In the genomic region with DNA sequence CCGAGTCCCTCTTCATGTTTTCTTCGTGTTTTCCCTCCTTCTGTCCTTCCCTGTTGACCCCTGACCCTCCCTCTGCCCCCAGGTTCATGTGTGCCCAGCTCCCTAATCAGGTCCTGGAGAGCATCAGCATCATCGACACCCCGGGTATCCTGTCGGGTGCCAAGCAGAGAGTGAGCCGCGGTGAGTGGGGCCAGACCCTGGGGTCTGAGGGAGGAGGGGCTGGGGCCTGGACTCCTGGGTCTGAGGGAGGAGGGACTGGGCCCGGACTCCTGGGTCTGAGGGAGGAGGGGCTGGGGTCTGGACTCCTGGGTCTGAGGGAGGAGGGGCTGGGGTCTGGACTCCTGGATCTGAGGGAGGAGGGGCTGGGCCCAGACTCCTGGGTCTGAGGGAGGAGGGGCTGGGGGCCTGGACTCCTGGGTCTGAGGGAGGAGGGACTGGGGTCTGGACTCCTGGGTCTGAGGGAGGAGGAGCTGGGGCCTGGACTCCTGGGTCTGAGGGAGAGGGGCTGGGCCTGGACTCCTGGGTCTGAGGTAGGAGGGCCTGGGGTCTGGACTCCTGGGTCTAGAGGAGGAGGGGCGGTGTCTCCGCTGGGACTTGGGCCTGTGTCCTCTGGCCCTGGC, we compare ENCODE assay signal across 8 cellular contexts. TPM values are rescaled to one million over a fixed set of nuclear protein-coding genes. Genes with fewer than 3 reads are reported as not detected.
DNase-seq lines count a peak whose midpoint lies in the region; ATAC-seq, FAIRE-seq and TF ChIP-seq lines count a peak whose summit lies in the region.
"Not testable (repeated sequence)": the region's sequence is repeated elsewhere in the genome, so short reads cannot be mapped to it uniquely, and the experiment has no call there.

No MANE protein-coding gene starts in this region.

- not testable (repeated sequence) for H3K9me3 ChIP-seq in A549; MG63; K562 (replicated peaks; ENCODE audit: control insufficient read depth, insufficient read depth, low read depth, low read length); endodermal cell (ENCODE audit: control insufficient read depth, low read length); heart left ventricle; mesodermal cell (ENCODE audit: control insufficient read depth, low read length); psoas muscle; thoracic aorta

- not testable (repeated sequence) for BruUV-seq in K562 (replicated peaks; lab: Mats Ljungman, UMichigan)

- peaks cover 22% of the 10 kb centered on the region for H3K9me3 Mint-ChIP-seq in endodermal cell

- not testable (repeated sequence) for TF ChIP-seq RAD21 in A549 (conservative IDR thresholded peaks at IDR 0.05 in 1 of 2, IDR thresholded peaks at IDR 0.05 in 1 of 2); K562 (CRISPR knock-in tag; conservative IDR thresholded peaks at IDR 0.05 in 1 of 2, IDR thresholded peaks at IDR 0.05 in 1 of 2)

- not testable (repeated sequence) for H2AFZ ChIP-seq in K562 (ENCODE audit: low read depth, low read length)

- WGBS in A549 (ENCODE audit: missing lambda C conversion rate), result 75% methylated on average over 9 of the region's 10 CpGs
- 87% methylated on average over 9 of the region's 10 CpGs for WGBS in K562 (ENCODE audit: insufficient coverage, low coverage, missing lambda C conversion rate)
- WGBS in endodermal cell (ENCODE audit: insufficient coverage in 1 of 2, insufficient read length in 1 of 2), 2 experiments, result 88 to 100% methylated on average over 1 to 10 of the region's 10 CpGs
- 32 to 51% (median 45%) methylated on average over 7 to 10 of the region's 10 CpGs for WGBS in heart left ventricle, 4 donors
- 94 to 100% methylated on average over 4 to 8 of the region's 10 CpGs for WGBS in mesodermal cell (ENCODE audit: insufficient coverage in 2 of 2), 2 experiments
- WGBS in psoas muscle, 3 donors, result 17 to 38% (median 22%) methylated on average over 10 of the region's 10 CpGs

- H3K4me3 ChIP-seq in A549 (peak overlapping the region; percentile 17; the same call in 2 of the 3 replicates), MG63 (peak overlapping the region; percentile 7), heart left ventricle (peak overlapping the region in 10 of 12 donors; percentile 10 to 45 (median 30)), psoas muscle (peak overlapping the region; percentile 41), thoracic aorta (peak overlapping the region; percentile 64)
- H3K4me3 ChIP-seq in K562; endodermal cell (ENCODE audit: low read length); mesodermal cell (ENCODE audit: extremely low read depth, insufficient read depth, low read length, poor library complexity, severe bottlenecking): not testable (repeated sequence)

- 0 out of 2 replicates have a peak, but pooled peaks have one; percentile 9 for TF ChIP-seq POLR2A in A549 (IDR thresholded peaks at IDR 0.05; ENCODE audit: low read length)
- TF ChIP-seq POLR2A in K562 (conservative IDR thresholded peaks at IDR 0.05); heart left ventricle (IDR thresholded peaks at IDR 0.05): not testable (repeated sequence)

- peak overlapping the region; percentile 96 to 99 for H3K27ac ChIP-seq in A549
- not testable (repeated sequence) for H3K27ac ChIP-seq in K562 (ENCODE audit: extremely low read depth, low read depth, low read length)
- H3K27ac ChIP-seq in endodermal cell (ENCODE audit: low read depth, low read length), result peak overlapping the region; percentile 66
- H3K27ac ChIP-seq in heart left ventricle, result peak overlapping the region; percentile 73 to 95 (median 86)
- H3K27ac ChIP-seq in mesodermal cell (ENCODE audit: low read depth, low read length, severe bottlenecking), result peak overlapping the region; percentile 87
- H3K27ac ChIP-seq in psoas muscle, result peak overlapping the region; percentile 68
- peak overlapping the region; percentile 88 to 89 for H3K27ac ChIP-seq in thoracic aorta

- H3K27me3 ChIP-seq in MG63; K562 (ENCODE audit: control insufficient read depth in 2 of 2, insufficient read depth in 2 of 2, low read length in 2 of 2); endodermal cell (ENCODE audit: control insufficient read depth, insufficient read depth, low read length, poor library complexity, severe bottlenecking); heart left ventricle; thoracic aorta (replicated peaks; ENCODE audit: insufficient read depth): not testable (repeated sequence)
- H3K27me3 ChIP-seq in psoas muscle (ENCODE audit: insufficient read depth in 3 of 3, low read length in 2 of 3), result peaks cover 0 to 44% (median 17%) of the 10 kb centered on the region in 3 donors

- H3K9me1 ChIP-seq in K562 (ENCODE audit: control insufficient read depth, insufficient read depth, low read length), result not testable (repeated sequence)

- H3K4me3 Mint-ChIP-seq in endodermal cell, result not testable (repeated sequence)

- TF ChIP-seq CTCF in A549 (IDR thresholded peaks at IDR 0.05); K562 (IDR thresholded peaks at IDR 0.05 in 2 of 3, conservative IDR thresholded peaks at IDR 0.05 in 1 of 3; ENCODE audit: insufficient read depth in 2 of 3, low read depth in 1 of 3, low read length in 3 of 3); endodermal cell (conservative IDR thresholded peaks at IDR 0.05); heart left ventricle (IDR thresholded peaks at IDR 0.05); psoas muscle (IDR thresholded peaks at IDR 0.05); thoracic aorta (IDR thresholded peaks at IDR 0.05): not testable (repeated sequence)

- H3K79me2 ChIP-seq in K562 (ENCODE audit: control insufficient read depth, insufficient read depth, low read length), result peaks cover 20% of the 10 kb centered on the region

- POLR2A ChIA-PET in A549 (lab: Yijun Ruan, JAX), result interaction anchor here (0.6 to 1.3 kb wide), 5 partner anchors 11 to 88 kb away, joined by 3 to 8 read pairs (median 5); partner anchors contain the start of gene NOP53
- POLR2A ChIA-PET in K562 (lab: Yijun Ruan, JAX), result interaction anchor here (0.6 to 1.1 kb wide), 2 partner anchors 14 to 24 kb away, joined by 3 read pairs; no protein-coding TSS in a partner anchor

- peak overlapping the region; percentile 81 for H3K4me2 ChIP-seq in A549
- not testable (repeated sequence) for H3K4me2 ChIP-seq in K562 (ENCODE audit: insufficient read depth, low read length)

- H3K4me1 Mint-ChIP-seq in endodermal cell, result not testable (repeated sequence)

- H3K36me3 ChIP-seq in MG63, result peaks cover 72% of the 10 kb centered on the region
- peaks cover 20% of the 10 kb centered on the region; the same call in 2 of the 3 replicates for H3K36me3 ChIP-seq in K562 (ENCODE audit: control insufficient read depth, insufficient read depth, low read length)
- H3K36me3 ChIP-seq in endodermal cell (ENCODE audit: control insufficient read depth, insufficient read depth, low read length), result not testable (repeated sequence)
- H3K36me3 ChIP-seq in heart left ventricle, result peaks cover 0 to 44% (median 10%) of the 10 kb centered on the region in 9 donors
- H3K36me3 ChIP-seq in mesodermal cell (ENCODE audit: control insufficient read depth, insufficient read depth, low read length), result peaks cover 48% of the 10 kb centered on the region
- H3K36me3 ChIP-seq in psoas muscle (ENCODE audit: insufficient read depth in 1 of 2, low read depth in 1 of 2), result peaks cover 0 to 11% of the 10 kb centered on the region in 2 donors
- peaks cover 16% of the 10 kb centered on the region for H3K36me3 ChIP-seq in thoracic aorta

- H4K20me1 ChIP-seq in K562 (replicated peaks; ENCODE audit: control insufficient read depth, insufficient read depth, low read length), result not testable (repeated sequence)

- intact Hi-C loops in K562 (cut with micrococcal nuclease); psoas muscle (cut with DNase I): not testable (repeated sequence)
- intact Hi-C loops in heart left ventricle (cut with DNase I), result loop anchor here in 3 of 10 donors (1.0 to 10.0 kb wide), 3 partner anchors 11 to 66 kb away; no protein-coding TSS in a partner anchor

- not testable (repeated sequence) for H3K27ac Mint-ChIP-seq in endodermal cell

- H3K36me3 Mint-ChIP-seq in endodermal cell (ENCODE audit: low read depth), result not testable (repeated sequence)

- not testable (repeated sequence) for DNase-seq in A549 (ENCODE audit: low read depth in 1 of 2, low spot score in 1 of 2); MG63; K562 (ENCODE audit: extremely low read depth in 1 of 4, low spot score in 3 of 4); endodermal cell; heart left ventricle; psoas muscle; thoracic aorta (ENCODE audit: low spot score)

- CTCF ChIA-PET in A549 (lab: Yijun Ruan, JAX), result interaction anchor here (0.7 to 23.3 kb wide), 6 partner anchors 17 to 282 kb away, joined by 3 to 1389 read pairs (median 10); partner anchors contain the start of gene NOP53
- CTCF ChIA-PET in K562 (lab: Yijun Ruan, JAX; ENCODE audit: low intra/inter-chr PET ratio), result not testable (repeated sequence)

- H3K9ac ChIP-seq in K562 (ENCODE audit: insufficient read depth in 1 of 2, low read depth in 2 of 2, low read length in 2 of 2), result peak overlapping the region in 1 of 2 experiments; percentile 80; a peak in 2 of 4 replicates
- H3K9ac ChIP-seq in endodermal cell (ENCODE audit: extremely low read depth, low read length, poor library complexity, severe bottlenecking), result not testable (repeated sequence)

- TF ChIP-seq EP300 in A549 (IDR thresholded peaks at IDR 0.05); K562 (IDR thresholded peaks at IDR 0.05; ENCODE audit: low read length): not testable (repeated sequence)

- peaks cover 51% of the 10 kb centered on the region for H3K4me1 ChIP-seq in A549
- peaks cover 19 to 43% of the 10 kb centered on the region in 2 experiments for H3K4me1 ChIP-seq in K562 (replicated peaks in 1 of 2; ENCODE audit: control insufficient read depth in 2 of 2, insufficient read depth in 2 of 2, low read length in 2 of 2)
- not testable (repeated sequence) for H3K4me1 ChIP-seq in endodermal cell (ENCODE audit: control insufficient read depth, insufficient read depth, low read length); psoas muscle
- peaks cover 0 to 88% (median 49%) of the 10 kb centered on the region in 12 donors for H3K4me1 ChIP-seq in heart left ventricle
- peaks cover 38% of the 10 kb centered on the region for H3K4me1 ChIP-seq in mesodermal cell (ENCODE audit: control insufficient read depth, insufficient read depth, low read length, poor library complexity, severe bottlenecking)
- H3K4me1 ChIP-seq in thoracic aorta (ENCODE audit: control insufficient read depth in 1 of 2, low read depth in 2 of 2), result peaks cover 40 to 80% of the 10 kb centered on the region in 2 donors

- not testable (repeated sequence) for ATAC-seq in A549; K562; heart left ventricle; psoas muscle; thoracic aorta (ENCODE audit: insufficient number of reproducible peaks, low FRiP score, low read depth)

- peaks cover 20% of the 10 kb centered on the region for H3K27me3 Mint-ChIP-seq in endodermal cell (ENCODE audit: insufficient read depth)

- in situ Hi-C loops in K562 (cut with MboI), result not testable (repeated sequence)

- FAIRE-seq in A549 (lab: Jason Lieb, UNC); K562 (lab: Jason Lieb, UNC): not testable (repeated sequence)

RNA-seq across cellular contexts. Expression of gene EHD2, which starts 5.3 kb away (rescaled TPM):
- polyA plus RNA-seq in A549 (2011; rRNA removed) (32.3 and 36.9 TPM in 2 replicates), A549 (2017; fragmentation: RNase III; extraction: RNeasy Plus Mini Kit Qiagen cat#74134 plus additional on column Dnase treatment) (93.8 to 112 TPM (median 105 TPM) in 3 replicates), K562 (2011; rRNA removed) (3.0 and 9.6 TPM in 2 replicates), K562 (2014; fragmentation: Illumina TruSeq; extraction: Trizol) (14.7 and 15.3 TPM in 2 replicates), K562 (2014; fragmentation: Nextera tagmentation; extraction: Ambion mirVana) (1 to 10 TPM; 1.7 to 2.1 TPM), K562 (2014; rRNA removed) (7.5 and 9.0 TPM in 2 replicates), heart left ventricle (10 to 100 TPM; 30.6 to 52.7 TPM), psoas muscle (10 to 100 TPM; 14.7 to 25.1 (median 19.5) TPM)
- polyA plus RNA-seq in A549 (2012; cell fraction: cytosol; rRNA removed), result 44.9 and 64.2 TPM in 2 replicates
- 81.9 and 84.0 TPM in 2 replicates for polyA plus RNA-seq in A549 (2012; cell fraction: nucleus; rRNA removed)
- polyA minus RNA-seq in A549 (2011; rRNA and poly(A)+ RNA removed), result 31.1 and 39.1 TPM in 2 replicates
- total RNA-seq in MG63 (2014; rRNA removed; shearing (Covaris generic); ENCODE audit: low replicate concordance), result 15.7 and 25.4 TPM in 2 replicates
- total RNA-seq in K562 (2011; cell fraction: chromatin; rRNA removed; ENCODE audit: low replicate concordance), result 11.5 and 24.1 TPM in 2 replicates
- total RNA-seq in K562 (2011; cell fraction: nucleolus; rRNA removed), result 15.1 and 17.2 TPM in 2 replicates
- 13.1 and 17.8 TPM in 2 replicates for total RNA-seq in K562 (2011; cell fraction: nucleoplasm; rRNA removed)
- total RNA-seq in K562 (2014; rRNA removed) (4.3 and 5.9 TPM in 2 replicates), K562 (2014; rRNA removed; fragmentation: Illumina TruSeq; extraction: Trizol) (1.6 and 1.8 TPM in 2 replicates), K562 (2015; rRNA removed; fragmentation: Illumina TruSeq; extraction: Trizol) (1.8 and 2.3 TPM in 2 replicates), K562 (2021) (26.3 and 32.2 TPM in 2 replicates), endodermal cell (1 to 10 TPM; 5.5 to 8.4 TPM), heart left ventricle (100 to 1,000 TPM in 1 of 9 donors, 10 to 100 TPM in 8; 39.9 to 133 (median 45.1) TPM), psoas muscle (10 to 100 TPM; 27.8 to 46.3 (median 31.7) TPM), thoracic aorta (100 to 1,000 TPM; 141 to 195 TPM)
- 6.5 and 11.7 TPM in 2 replicates for polyA plus RNA-seq in K562 (2011; cell fraction: cytosol; rRNA removed)
- 5.3 and 11.9 TPM in 2 replicates for polyA plus RNA-seq in K562 (2011; cell fraction: nucleus; rRNA removed)
- 20.4 and 23.6 TPM in 2 replicates for polyA plus RNA-seq in K562 (2012)
- polyA minus RNA-seq in K562 (2011; rRNA and poly(A)+ RNA removed), result 4.3 and 4.9 TPM in 2 replicates
- polyA minus RNA-seq in K562 (2011; cell fraction: cytosol; rRNA and poly(A)+ RNA removed), result 31.8 and 37.0 TPM in 2 replicates
- 7.6 and 8.9 TPM in 2 replicates for polyA minus RNA-seq in K562 (2011; cell fraction: nucleus; rRNA and poly(A)+ RNA removed)
- 4.3 TPM for polyA plus RNA-seq in endodermal cell (2013, experiment 1 of 2)
- polyA plus RNA-seq in endodermal cell (2013, experiment 2 of 2), result 3.7 TPM
- polyA plus RNA-seq in mesodermal cell (2013, experiment 1 of 2), result 67.6 TPM
- 58.2 TPM for polyA plus RNA-seq in mesodermal cell (2013, experiment 2 of 2)

RNA-seq across cellular contexts. Expression of gene NOP53, which starts 26.8 kb away (rescaled TPM):
- 169 and 182 TPM in 2 replicates for polyA plus RNA-seq in A549 (2011; rRNA removed)
- 198 and 215 TPM in 2 replicates for polyA plus RNA-seq in A549 (2012; cell fraction: cytosol; rRNA removed)
- polyA plus RNA-seq in A549 (2012; cell fraction: nucleus; rRNA removed), result 223 and 230 TPM in 2 replicates
- 134 to 153 TPM (median 135 TPM) in 3 replicates for polyA plus RNA-seq in A549 (2017; fragmentation: RNase III; extraction: RNeasy Plus Mini Kit Qiagen cat#74134 plus additional on column Dnase treatment)
- 109 and 128 TPM in 2 replicates for polyA minus RNA-seq in A549 (2011; rRNA and poly(A)+ RNA removed)
- 428 and 543 TPM in 2 replicates for total RNA-seq in MG63 (2014; rRNA removed; shearing (Covaris generic); ENCODE audit: low replicate concordance)
- total RNA-seq in K562 (2011; cell fraction: chromatin; rRNA removed; ENCODE audit: low replicate concordance), result 71.9 and 141 TPM in 2 replicates
- total RNA-seq in K562 (2011; cell fraction: nucleolus; rRNA removed), result 125 and 129 TPM in 2 replicates
- total RNA-seq in K562 (2011; cell fraction: nucleoplasm; rRNA removed), result 105 and 135 TPM in 2 replicates
- 254 and 304 TPM in 2 replicates for total RNA-seq in K562 (2014; rRNA removed)
- total RNA-seq in K562 (2014; rRNA removed; fragmentation: Illumina TruSeq; extraction: Trizol), result 97.1 and 111 TPM in 2 replicates
- 139 and 145 TPM in 2 replicates for total RNA-seq in K562 (2015; rRNA removed; fragmentation: Illumina TruSeq; extraction: Trizol)
- total RNA-seq in K562 (2021), result 207 and 231 TPM in 2 replicates
- polyA plus RNA-seq in K562 (2011; rRNA removed), result 146 and 189 TPM in 2 replicates
- 121 and 183 TPM in 2 replicates for polyA plus RNA-seq in K562 (2011; cell fraction: cytosol; rRNA removed)
- 86.3 and 109 TPM in 2 replicates for polyA plus RNA-seq in K562 (2011; cell fraction: nucleus; rRNA removed)
- polyA plus RNA-seq in K562 (2012), result 423 and 620 TPM in 2 replicates
- 113 and 268 TPM in 2 replicates for polyA plus RNA-seq in K562 (2014; fragmentation: Illumina TruSeq; extraction: Trizol)
- 1 to 10 TPM; 6.5 to 7.0 TPM for polyA plus RNA-seq in K562 (2014; fragmentation: Nextera tagmentation; extraction: Ambion mirVana)
- 257 and 274 TPM in 2 replicates for polyA plus RNA-seq in K562 (2014; rRNA removed)
- polyA minus RNA-seq in K562 (2011; rRNA and poly(A)+ RNA removed), result 48.0 and 49.6 TPM in 2 replicates
- 107 and 130 TPM in 2 replicates for polyA minus RNA-seq in K562 (2011; cell fraction: cytosol; rRNA and poly(A)+ RNA removed)
- polyA minus RNA-seq in K562 (2011; cell fraction: nucleus; rRNA and poly(A)+ RNA removed), result 35.7 and 49.4 TPM in 2 replicates
- 100 to 1,000 TPM; 190 to 258 TPM for total RNA-seq in endodermal cell
- 259 TPM for polyA plus RNA-seq in endodermal cell (2013, experiment 1 of 2)
- polyA plus RNA-seq in endodermal cell (2013, experiment 2 of 2), result 234 TPM
- total RNA-seq in heart left ventricle, result 100 to 1,000 TPM; 132 to 206 (median 171) TPM
- 100 to 1,000 TPM; 242 to 259 TPM for polyA plus RNA-seq in heart left ventricle
- polyA plus RNA-seq in mesodermal cell (2013, experiment 1 of 2), result 220 TPM
- 208 TPM for polyA plus RNA-seq in mesodermal cell (2013, experiment 2 of 2)
- total RNA-seq in psoas muscle, result 100 to 1,000 TPM in 3 of 4 donors, 10 to 100 TPM in 1; 96.3 to 166 (median 127) TPM
- polyA plus RNA-seq in psoas muscle, result 100 to 1,000 TPM; 247 to 268 (median 257) TPM
- 100 to 1,000 TPM; 189 to 220 TPM for total RNA-seq in thoracic aorta

RNA-seq across cellular contexts. Expression of gene SELENOW, which starts 60.0 kb away (rescaled TPM):
- polyA plus RNA-seq in A549 (2011; rRNA removed), result 114 and 157 TPM in 2 replicates
- 206 and 214 TPM in 2 replicates for polyA plus RNA-seq in A549 (2012; cell fraction: cytosol; rRNA removed)
- 110 and 135 TPM in 2 replicates for polyA plus RNA-seq in A549 (2012; cell fraction: nucleus; rRNA removed)
- polyA plus RNA-seq in A549 (2017; fragmentation: RNase III; extraction: RNeasy Plus Mini Kit Qiagen cat#74134 plus additional on column Dnase treatment), result 145 to 155 TPM (median 152 TPM) in 3 replicates
- 32.1 and 48.1 TPM in 2 replicates for polyA minus RNA-seq in A549 (2011; rRNA and poly(A)+ RNA removed)
- 79.0 and 246 TPM in 2 replicates for total RNA-seq in MG63 (2014; rRNA removed; shearing (Covaris generic); ENCODE audit: low replicate concordance)
- total RNA-seq in K562 (2011; cell fraction: chromatin; rRNA removed; ENCODE audit: low replicate concordance), result 41.1 and 91.2 TPM in 2 replicates
- 75.2 and 79.4 TPM in 2 replicates for total RNA-seq in K562 (2011; cell fraction: nucleolus; rRNA removed)
- 97.1 and 146 TPM in 2 replicates for total RNA-seq in K562 (2011; cell fraction: nucleoplasm; rRNA removed)
- total RNA-seq in K562 (2014; rRNA removed), result 191 and 212 TPM in 2 replicates
- total RNA-seq in K562 (2014; rRNA removed; fragmentation: Illumina TruSeq; extraction: Trizol), result 78.3 and 95.2 TPM in 2 replicates
- total RNA-seq in K562 (2015; rRNA removed; fragmentation: Illumina TruSeq; extraction: Trizol), result 168 and 181 TPM in 2 replicates
- 91.9 and 103 TPM in 2 replicates for total RNA-seq in K562 (2021)
- 118 and 125 TPM in 2 replicates for polyA plus RNA-seq in K562 (2011; rRNA removed)
- polyA plus RNA-seq in K562 (2011; cell fraction: cytosol; rRNA removed), result 146 and 188 TPM in 2 replicates
- 94.7 and 118 TPM in 2 replicates for polyA plus RNA-seq in K562 (2011; cell fraction: nucleus; rRNA removed)
- polyA plus RNA-seq in K562 (2012), result 63.8 and 102 TPM in 2 replicates
- polyA plus RNA-seq in K562 (2014; fragmentation: Illumina TruSeq; extraction: Trizol), result 117 and 153 TPM in 2 replicates
- 100 to 1,000 TPM; 268 to 279 TPM for polyA plus RNA-seq in K562 (2014; fragmentation: Nextera tagmentation; extraction: Ambion mirVana)
- polyA plus RNA-seq in K562 (2014; rRNA removed), result 156 and 183 TPM in 2 replicates
- 20.4 and 23.9 TPM in 2 replicates for polyA minus RNA-seq in K562 (2011; rRNA and poly(A)+ RNA removed)
- polyA minus RNA-seq in K562 (2011; cell fraction: cytosol; rRNA and poly(A)+ RNA removed), result 24.2 and 24.3 TPM in 2 replicates
- 17.6 and 19.3 TPM in 2 replicates for polyA minus RNA-seq in K562 (2011; cell fraction: nucleus; rRNA and poly(A)+ RNA removed)
- 100 to 1,000 TPM; 404 to 410 TPM for total RNA-seq in endodermal cell
- polyA plus RNA-seq in endodermal cell (2013, experiment 1 of 2), result 190 TPM
- polyA plus RNA-seq in endodermal cell (2013, experiment 2 of 2), result 182 TPM
- total RNA-seq in heart left ventricle, result 1,000 to 10,000 TPM in 5 of 9 donors, 100 to 1,000 TPM in 4; 790 to 2,748 (median 1,081) TPM
- polyA plus RNA-seq in heart left ventricle, result 1,000 to 10,000 TPM in 1 of 2 donors, 100 to 1,000 TPM in 1; 647 to 2,041 TPM
- polyA plus RNA-seq in mesodermal cell (2013, experiment 1 of 2), result 121 TPM
- 108 TPM for polyA plus RNA-seq in mesodermal cell (2013, experiment 2 of 2)
- 100 to 1,000 TPM; 677 to 969 (median 733) TPM for total RNA-seq in psoas muscle
- polyA plus RNA-seq in psoas muscle, result 1,000 to 10,000 TPM in 2 of 3 donors, 100 to 1,000 TPM in 1; 434 to 1,620 (median 1,372) TPM
- 1,000 to 10,000 TPM in 1 of 2 donors, 100 to 1,000 TPM in 1; 504 to 1,102 TPM for total RNA-seq in thoracic aorta
